Comparison of ENCODE assay signal across 1 cellular context in genomic region chr3:16673530-16673929, GRCh38.
TF ChIP-seq lines count a peak whose summit lies in the region.

No MANE protein-coding gene starts in this region.

TF ChIP-seq in H1, 55 proteins besides CTCF, POLR2A, EP300 and RAD21 (continued from another document):
- no peak for TF ChIP-seq CHD7 (IDR thresholded peaks at IDR 0.05; ENCODE audit: insufficient replicate concordance, low read length)
- no peak for TF ChIP-seq MAX (IDR thresholded peaks at IDR 0.05)
- TF ChIP-seq JUND (IDR thresholded peaks at IDR 0.05; ENCODE audit: low read length) = no peak
- no peak for TF ChIP-seq SRF (IDR thresholded peaks at IDR 0.05; ENCODE audit: low read depth, low read length)
- TF ChIP-seq JUN (IDR thresholded peaks at IDR 0.05; ENCODE audit: low read depth, low read length) = no peak
- TF ChIP-seq POU5F1 (IDR thresholded peaks at IDR 0.05; ENCODE audit: low read depth, low read length) = no peak
- TF ChIP-seq TCF12 (IDR thresholded peaks at IDR 0.05; ENCODE audit: low read depth, low read length) = no peak
- TF ChIP-seq ATF3 (IDR thresholded peaks at IDR 0.05; ENCODE audit: insufficient read depth, low read depth, low read length) = no peak
- no peak for TF ChIP-seq KDM4A (IDR thresholded peaks at IDR 0.05; ENCODE audit: low read depth, low read length, severe bottlenecking)
- TF ChIP-seq FOSL1 (IDR thresholded peaks at IDR 0.05; ENCODE audit: insufficient read depth, low read depth, low read length) = no peak
- no peak for TF ChIP-seq EZH2 (IDR thresholded peaks at IDR 0.05; ENCODE audit: low read depth, low read length, severe bottlenecking)
TF ChIP-seq in H1: peak in this region for 0.
